ENCODE assay signal across 8 cellular contexts in the genomic region with DNA sequence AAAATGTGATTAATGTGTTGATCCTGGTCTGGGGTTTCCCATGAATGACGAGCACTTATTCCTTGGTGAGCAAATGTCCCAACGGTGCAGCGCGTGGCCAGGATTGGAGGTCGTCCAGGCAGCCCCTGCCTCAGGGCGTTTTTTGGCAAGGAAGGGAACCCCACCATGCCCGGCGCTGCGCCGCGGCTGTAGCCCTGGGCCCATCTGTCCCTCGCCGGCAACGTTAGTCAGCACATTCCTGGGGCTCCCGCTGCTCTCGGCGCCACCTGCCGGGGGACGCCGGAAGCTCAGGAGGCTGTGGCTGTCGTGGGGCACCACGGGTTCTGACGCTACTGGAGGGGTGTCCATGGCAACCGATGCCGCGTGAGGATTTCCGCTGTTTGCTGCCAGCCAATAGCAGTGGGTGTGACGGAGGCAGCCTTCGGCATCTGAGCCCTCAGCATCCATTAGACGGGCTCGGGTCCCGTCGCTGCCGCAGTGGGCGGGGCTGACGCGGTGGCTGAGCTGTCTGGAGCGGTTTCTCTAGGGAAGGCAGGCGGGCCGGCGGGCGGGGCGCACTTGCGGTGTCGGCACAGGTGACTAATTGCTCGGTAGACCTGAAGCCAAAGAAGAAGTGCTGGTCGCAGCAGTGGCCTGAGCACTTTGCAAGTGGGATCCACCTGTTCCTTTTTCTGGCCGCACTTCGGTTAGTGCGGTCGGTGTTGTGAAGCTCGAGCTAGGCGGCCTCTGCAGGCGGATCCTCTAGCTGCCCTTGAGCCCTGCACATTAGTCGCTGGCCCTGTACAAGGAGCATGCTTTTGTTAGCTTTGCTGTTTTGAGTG. TPM values are rescaled to one million over a fixed set of nuclear protein-coding genes. Genes with fewer than 3 reads are reported as not detected.
A peak's percentile ranks its signal among the peaks of the same experiment; 100 is the strongest.
DNase-seq lines count a peak whose midpoint lies in the region; ATAC-seq and TF ChIP-seq lines count a peak whose summit lies in the region.

No MANE protein-coding gene starts in this region.

- no peaks in the 10 kb centered on the region for H3K27me3 Mint-ChIP-seq in WTC11 (ENCODE audit: low read depth)

- H3K9me3 Mint-ChIP-seq in WTC11, result no peaks in the 10 kb centered on the region

- H3K27ac Mint-ChIP-seq in WTC11, result peak overlapping the region; percentile 98

- peaks cover 33% of the 10 kb centered on the region for H3K4me1 Mint-ChIP-seq in WTC11

- peak overlapping the region; percentile 66 for H3K4me3 Mint-ChIP-seq in WTC11

- ATAC-seq in GM18907 (IDR thresholded peaks at IDR 0.05; ENCODE audit: unreplicated experiment) (peak; percentile 94), HG03159 (IDR thresholded peaks at IDR 0.05; ENCODE audit: unreplicated experiment) (peak; percentile 97), WTC11 (peak; percentile 95)

- DNase-seq in AG08396 (ENCODE audit: low spot score), result peak; percentile 99
- DNase-seq in NCI-H2227 (lab: John Stamatoyannopoulos, UW; ENCODE audit: unreplicated experiment), result peak; percentile 100
- peak; percentile 100 for DNase-seq in WTC11 (ENCODE audit: low spot score)
- peak; percentile 100 for DNase-seq in central memory CD4-positive, alpha-beta T cell
- DNase-seq in iris pigment epithelial cell (ENCODE audit: low read depth), result peak; percentile 99
- DNase-seq in stimulated activated CD4-positive, alpha-beta T cell treated with anti-CD3 and anti-CD28 coated beads, Interleukin-12 subunit alpha, Interleukin-12 subunit beta, amount 100 ng/mL, for 24 hours (ENCODE audit: low read depth in 2 of 2), result peak; percentile 99

- peak; percentile 82 for TF ChIP-seq CTCF in WTC11 (IDR thresholded peaks at IDR 0.05)

- CTCF ChIA-PET in WTC11 (lab: Charles Lee), result interaction anchor here (0.6 to 1.9 kb wide), 28 partner anchors 9 to 420 kb away, joined by 3 to 48 read pairs (median 3); partner anchors contain the start of genes BICDL1, PRKAB1, RAB35 and SIRT4

- POLR2A ChIA-PET in WTC11 (lab: Charles Lee), result interaction anchor here (0.8 to 1.5 kb wide), 5 partner anchors 22 to 98 kb away, joined by 3 to 23 read pairs (median 5); partner anchors contain the start of genes BICDL1 and RAB35

- H3K36me3 Mint-ChIP-seq in WTC11, result peaks cover 7% of the 10 kb centered on the region

TF ChIP-seq in WTC11, 78 proteins besides CTCF, POLR2A, EP300 and RAD21 (continues in another document):
- no peak for TF ChIP-seq TCF7 (CRISPR knock-in tag; IDR thresholded peaks at IDR 0.05; ENCODE audit: low read depth)
- no peak for TF ChIP-seq ZNF532 (CRISPR knock-in tag; IDR thresholded peaks at IDR 0.05; ENCODE audit: borderline replicate concordance)
- TF ChIP-seq ZNF423 (CRISPR knock-in tag; IDR thresholded peaks at IDR 0.05), result 0 out of 2 replicates have a peak, but pooled peaks have one; percentile 4
- TF ChIP-seq, protein P1, sequence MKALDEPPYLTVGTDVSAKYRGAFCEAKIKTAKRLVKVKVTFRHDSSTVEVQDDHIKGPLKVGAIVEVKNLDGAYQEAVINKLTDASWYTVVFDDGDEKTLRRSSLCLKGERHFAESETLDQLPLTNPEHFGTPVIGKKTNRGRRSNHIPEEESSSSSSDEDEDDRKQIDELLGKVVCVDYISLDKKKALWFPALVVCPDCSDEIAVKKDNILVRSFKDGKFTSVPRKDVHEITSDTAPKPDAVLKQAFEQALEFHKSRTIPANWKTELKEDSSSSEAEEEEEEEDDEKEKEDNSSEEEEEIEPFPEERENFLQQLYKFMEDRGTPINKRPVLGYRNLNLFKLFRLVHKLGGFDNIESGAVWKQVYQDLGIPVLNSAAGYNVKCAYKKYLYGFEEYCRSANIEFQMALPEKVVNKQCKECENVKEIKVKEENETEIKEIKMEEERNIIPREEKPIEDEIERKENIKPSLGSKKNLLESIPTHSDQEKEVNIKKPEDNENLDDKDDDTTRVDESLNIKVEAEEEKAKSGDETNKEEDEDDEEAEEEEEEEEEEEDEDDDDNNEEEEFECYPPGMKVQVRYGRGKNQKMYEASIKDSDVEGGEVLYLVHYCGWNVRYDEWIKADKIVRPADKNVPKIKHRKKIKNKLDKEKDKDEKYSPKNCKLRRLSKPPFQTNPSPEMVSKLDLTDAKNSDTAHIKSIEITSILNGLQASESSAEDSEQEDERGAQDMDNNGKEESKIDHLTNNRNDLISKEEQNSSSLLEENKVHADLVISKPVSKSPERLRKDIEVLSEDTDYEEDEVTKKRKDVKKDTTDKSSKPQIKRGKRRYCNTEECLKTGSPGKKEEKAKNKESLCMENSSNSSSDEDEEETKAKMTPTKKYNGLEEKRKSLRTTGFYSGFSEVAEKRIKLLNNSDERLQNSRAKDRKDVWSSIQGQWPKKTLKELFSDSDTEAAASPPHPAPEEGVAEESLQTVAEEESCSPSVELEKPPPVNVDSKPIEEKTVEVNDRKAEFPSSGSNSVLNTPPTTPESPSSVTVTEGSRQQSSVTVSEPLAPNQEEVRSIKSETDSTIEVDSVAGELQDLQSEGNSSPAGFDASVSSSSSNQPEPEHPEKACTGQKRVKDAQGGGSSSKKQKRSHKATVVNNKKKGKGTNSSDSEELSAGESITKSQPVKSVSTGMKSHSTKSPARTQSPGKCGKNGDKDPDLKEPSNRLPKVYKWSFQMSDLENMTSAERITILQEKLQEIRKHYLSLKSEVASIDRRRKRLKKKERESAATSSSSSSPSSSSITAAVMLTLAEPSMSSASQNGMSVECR (CRISPR knock-in tag; IDR thresholded peaks at IDR 0.05; ENCODE audit: borderline replicate concordance), result peak; percentile 72; the same call in 1 of the 2 replicates
- TF ChIP-seq ZNF138 (CRISPR knock-in tag; conservative IDR thresholded peaks at IDR 0.05), result no peak
- TF ChIP-seq CBFB (CRISPR knock-in tag; IDR thresholded peaks at IDR 0.05; ENCODE audit: low read depth), result no peak
- no peak for TF ChIP-seq RORB (CRISPR knock-in tag; IDR thresholded peaks at IDR 0.05)
- TF ChIP-seq NFYB (CRISPR knock-in tag; conservative IDR thresholded peaks at IDR 0.05; ENCODE audit: low read depth), result peak; percentile 83
- TF ChIP-seq, protein P2, sequence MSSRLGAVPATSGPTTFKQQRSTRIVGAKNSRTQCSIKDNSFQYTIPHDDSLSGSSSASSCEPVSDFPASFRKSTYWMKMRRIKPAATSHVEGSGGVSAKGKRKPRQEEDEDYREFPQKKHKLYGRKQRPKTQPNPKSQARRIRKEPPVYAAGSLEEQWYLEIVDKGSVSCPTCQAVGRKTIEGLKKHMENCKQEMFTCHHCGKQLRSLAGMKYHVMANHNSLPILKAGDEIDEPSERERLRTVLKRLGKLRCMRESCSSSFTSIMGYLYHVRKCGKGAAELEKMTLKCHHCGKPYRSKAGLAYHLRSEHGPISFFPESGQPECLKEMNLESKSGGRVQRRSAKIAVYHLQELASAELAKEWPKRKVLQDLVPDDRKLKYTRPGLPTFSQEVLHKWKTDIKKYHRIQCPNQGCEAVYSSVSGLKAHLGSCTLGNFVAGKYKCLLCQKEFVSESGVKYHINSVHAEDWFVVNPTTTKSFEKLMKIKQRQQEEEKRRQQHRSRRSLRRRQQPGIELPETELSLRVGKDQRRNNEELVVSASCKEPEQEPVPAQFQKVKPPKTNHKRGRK (CRISPR knock-in tag; IDR thresholded peaks at IDR 0.05; ENCODE audit: borderline replicate concordance), result no peak
- no peak for TF ChIP-seq ZNF219 (CRISPR knock-in tag; IDR thresholded peaks at IDR 0.05; ENCODE audit: borderline replicate concordance)
- no peak for TF ChIP-seq CDX4 (CRISPR knock-in tag; IDR thresholded peaks at IDR 0.05; ENCODE audit: borderline replicate concordance)
- TF ChIP-seq, protein P3, sequence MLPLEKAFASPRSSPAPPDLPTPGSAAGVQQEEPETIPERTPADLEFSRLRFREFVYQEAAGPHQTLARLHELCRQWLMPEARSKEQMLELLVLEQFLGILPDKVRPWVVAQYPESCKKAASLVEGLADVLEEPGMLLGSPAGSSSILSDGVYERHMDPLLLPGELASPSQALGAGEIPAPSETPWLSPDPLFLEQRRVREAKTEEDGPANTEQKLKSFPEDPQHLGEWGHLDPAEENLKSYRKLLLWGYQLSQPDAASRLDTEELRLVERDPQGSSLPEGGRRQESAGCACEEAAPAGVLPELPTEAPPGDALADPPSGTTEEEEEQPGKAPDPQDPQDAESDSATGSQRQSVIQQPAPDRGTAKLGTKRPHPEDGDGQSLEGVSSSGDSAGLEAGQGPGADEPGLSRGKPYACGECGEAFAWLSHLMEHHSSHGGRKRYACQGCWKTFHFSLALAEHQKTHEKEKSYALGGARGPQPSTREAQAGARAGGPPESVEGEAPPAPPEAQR (CRISPR knock-in tag; IDR thresholded peaks at IDR 0.05), result no peak

RNA-seq across cellular contexts. Expression of gene RAB35, which starts 29.5 kb away (rescaled TPM):
- 44.2 to 47.6 TPM (median 44.5 TPM) in 3 replicates for total RNA-seq in WTC11 (2021)

Comparison
In these comparisons a context has a peak if more than half of its experiments do, and no peak if none do; other contexts are left out.
1. Peak in every context shown above with its lines: DNase-seq and ATAC-seq.